8 cellular contexts compared by ENCODE assay signal in genomic region chr1:219066631-219067349, GRCh38.
DNase-seq lines count a peak whose midpoint lies in the region; ATAC-seq and TF ChIP-seq lines count a peak whose summit lies in the region.

No MANE protein-coding gene starts in this region.

- peak; percentile 70 for ATAC-seq in HG03175 (IDR thresholded peaks at IDR 0.05; ENCODE audit: unreplicated experiment)
- peak; percentile 83 for ATAC-seq in left lung
- ATAC-seq in natural killer cell treated with Interleukin-12 subunit alpha and Interleukin-12 subunit beta and Interleukin-15 and Interleukin-18, amount 100 ng/mL, for 72 hours: no peak
- no peak for ATAC-seq in GM21723 (IDR thresholded peaks at IDR 0.05; ENCODE audit: unreplicated experiment)

- no peaks in the 10 kb centered on the region for H3K4me1 Mint-ChIP-seq in natural killer cell treated with Interleukin-12 subunit alpha and Interleukin-12 subunit beta and Interleukin-15 and Interleukin-18, amount 100 ng/mL, for 72 hours (ENCODE audit: low read depth in 2 of 2)

- no peak overlapping the region for H3K4me3 Mint-ChIP-seq in natural killer cell treated with Interleukin-12 subunit alpha and Interleukin-12 subunit beta and Interleukin-15 and Interleukin-18, amount 100 ng/mL, for 72 hours

- H3K36me3 Mint-ChIP-seq in natural killer cell treated with Interleukin-12 subunit alpha and Interleukin-12 subunit beta and Interleukin-15 and Interleukin-18, amount 100 ng/mL, for 72 hours: peaks cover 7% of the 10 kb centered on the region

- no peaks in the 10 kb centered on the region for H3K36me3 ChIP-seq in left lung

- peaks cover 0 to 4% of the 10 kb centered on the region in 2 donors for H3K4me1 ChIP-seq in left lung

- in situ Hi-C loops in Caki2 (cut with HindIII; ENCODE audit: low pct_unique_long_range_greater_than_20kb, low sequenced_read_pairs) (no loop called here), astrocyte of the cerebellum (cut with HindIII; ENCODE audit: low sequenced_read_pairs) (loop anchor here (25.0 kb wide), 1 partner anchor 729 kb away; the partner anchor contains the start of gene TGFB2)

- peaks cover 7% of the 10 kb centered on the region for H3K9me3 Mint-ChIP-seq in natural killer cell treated with Interleukin-12 subunit alpha and Interleukin-12 subunit beta and Interleukin-15 and Interleukin-18, amount 100 ng/mL, for 72 hours

- peak; percentile 48 for TF ChIP-seq CTCF in astrocyte of the cerebellum (IDR thresholded peaks at IDR 0.05; ENCODE audit: low read depth, low read length, missing control alignments)
- peak; percentile 27 to 63 for TF ChIP-seq CTCF in left lung (IDR thresholded peaks at IDR 0.05)

- no peaks in the 10 kb centered on the region for H3K9me3 ChIP-seq in left lung

- no peak overlapping the region for H3K27ac ChIP-seq in left lung

- no peaks in the 10 kb centered on the region for H3K27me3 Mint-ChIP-seq in natural killer cell treated with Interleukin-12 subunit alpha and Interleukin-12 subunit beta and Interleukin-15 and Interleukin-18, amount 100 ng/mL, for 72 hours

- no peak overlapping the region for H3K27ac Mint-ChIP-seq in natural killer cell treated with Interleukin-12 subunit alpha and Interleukin-12 subunit beta and Interleukin-15 and Interleukin-18, amount 100 ng/mL, for 72 hours

- H3K4me3 ChIP-seq in astrocyte of the cerebellum (ENCODE audit: low read depth, low read length) (no peak overlapping the region), left lung (no peak overlapping the region)

- intact Hi-C loops in left lung (cut with DNase I): loop anchor here in 1 of 2 donors (10.0 kb wide), 1 partner anchor 722 kb away; the partner anchor contains the start of gene TGFB2

- H3K27me3 ChIP-seq in left lung: no peaks in the 10 kb centered on the region

- peak; percentile 54 for DNase-seq in Caki2 (ENCODE audit: low read depth)
- DNase-seq in astrocyte of the cerebellum (ENCODE audit: low read depth): peak; percentile 52
- DNase-seq in left lung: no peak
- no peak for DNase-seq in natural killer cell treated with Interleukin-12 subunit alpha and Interleukin-12 subunit beta and Interleukin-15 and Interleukin-18, amount 100 ng/mL, for 72 hours (ENCODE audit: low spot score)
- DNase-seq in stimulated activated CD4-positive, alpha-beta T cell treated with anti-CD3 and anti-CD28 coated beads, Interleukin-15, amount 100 ng/mL, for 24 hours: no peak
- no peak for DNase-seq in NCI-H146 (lab: John Stamatoyannopoulos, UW)

Comparison
In these comparisons a context has a peak if more than half of its experiments do, and no peak if none do; other contexts are left out.
1. DNase-seq: peak in Caki2 (single experiment) and astrocyte of the cerebellum (single experiment); none in left lung (0 of 2), natural killer cell treated with Interleukin-12 subunit alpha and Interleukin-12 subunit beta and Interleukin-15 and Interleukin-18, amount 100 ng/mL, for 72 hours (single experiment), stimulated activated CD4-positive, alpha-beta T cell treated with anti-CD3 and anti-CD28 coated beads, Interleukin-15, amount 100 ng/mL, for 24 hours (single experiment) and NCI-H146 (single experiment).
2. ATAC-seq: peak in HG03175 (single experiment) and left lung (single experiment); none in natural killer cell treated with Interleukin-12 subunit alpha and Interleukin-12 subunit beta and Interleukin-15 and Interleukin-18, amount 100 ng/mL, for 72 hours (0 of 2) and GM21723 (single experiment).